ENCODE assay signal across 23 cellular contexts in genomic region chr15:79466488-79466887, GRCh38.
"Had no signal": no experiment of that assay in that cellular context is flagged by ENCODE, and none has a peak within 500 bp of the region (broad histone marks: within the 10 kb centered on the region; RNA-seq: fewer than 3 reads in every experiment).

No MANE protein-coding gene starts in this region.

- H3K9me3 ChIP-seq: ovary, psoas muscle, right lobe of liver, stomach, thoracic aorta, thyroid gland, tibial nerve, upper lobe of right lung, uterus had no signal

- H3K36me3 ChIP-seq: neural progenitor cell, ovary, right lobe of liver, sigmoid colon, stomach, thoracic aorta, thyroid gland, tibial nerve, upper lobe of right lung, uterus had no signal

- H2AFZ ChIP-seq: neural progenitor cell, parathyroid adenoma had no signal

- H3K27me3 ChIP-seq: neural progenitor cell, ovary, right lobe of liver, sigmoid colon, stomach, thyroid gland, tibial nerve, upper lobe of right lung, uterus had no signal

- H3K4me2 ChIP-seq: neural progenitor cell had no signal

- DNase-seq: natural killer cell; occipital lobe; ovary; posterior cingulate gyrus; psoas muscle; right cardiac atrium; right lobe of liver; sigmoid colon; small intestine; stimulated activated CD4-positive, alpha-beta T cell treated with anti-CD3 and anti-CD28 coated beads, Interleukin-15, amount 100 ng/mL, for 24 hours; stimulated activated CD4-positive, alpha-beta T cell treated with anti-CD3 and anti-CD28 coated beads, Interleukin-2, amount 100 ng/mL, for 24 hours; stimulated activated CD4-positive, alpha-beta T cell treated with anti-CD3 and anti-CD28 coated beads, Interleukin-2, amount 100 ng/mL, for 48 hours; stimulated activated CD4-positive, alpha-beta T cell treated with anti-CD3 and anti-CD28 coated beads, Interleukin-4, amount 100 ng/mL, for 24 hours; stimulated activated naive B cell treated with anti-CD40 and anti-IgM and Interleukin-4, amounts not matched to agents 10 μg/mL and 1 μg/mL and 100 μg/mL, for 72 hours; stimulated activated naive CD4-positive, alpha-beta T cell treated with Interleukin-2 at 50 U/mL for 16 hours; stomach; thyroid gland; upper lobe of right lung; uterus had no signal

- H3K4me1 ChIP-seq: neural progenitor cell, parathyroid adenoma, psoas muscle, right lobe of liver, sigmoid colon, stomach, thyroid gland, tibial nerve, upper lobe of right lung, uterus had no signal

- H3K4me3 ChIP-seq: neural progenitor cell, ovary, psoas muscle, right lobe of liver, sigmoid colon, stomach, thoracic aorta, thyroid gland, tibial nerve, upper lobe of right lung, uterus had no signal

- H3K79me2 ChIP-seq: parathyroid adenoma had no signal

- H3K27ac ChIP-seq: neural progenitor cell, ovary, parathyroid adenoma, psoas muscle, right lobe of liver, sigmoid colon, stomach, thoracic aorta, thyroid gland, tibial nerve, upper lobe of right lung, uterus had no signal

- H3K9ac ChIP-seq: neural progenitor cell, parathyroid adenoma had no signal
